ENCODE assay signal across 14 cellular contexts in genomic region chr3:24684506-24685023, GRCh38.
"Had no signal": no experiment of that assay in that cellular context is flagged by ENCODE, and none has a peak within 500 bp of the region (broad histone marks: within the 10 kb centered on the region; RNA-seq: fewer than 3 reads in every experiment).

No MANE protein-coding gene starts in this region.

- H3K36me3 Mint-ChIP-seq: naive thymus-derived CD8-positive, alpha-beta T cell; stimulated activated effector memory CD8-positive, alpha-beta T cell treated with anti-CD3 and anti-CD28 coated beads, Interleukin-12 subunit alpha, Interleukin-12 subunit beta, amount 100 ng/mL, for 72 hours had no signal

- DNase-seq: activated CD4-positive, alpha-beta T cell treated with anti-CD3 and anti-CD28 coated beads for 4 hours; activated CD8-positive, alpha-beta memory T cell treated with anti-CD3 and anti-CD28 coated beads, Interleukin-2, amount 50 U/mL, for 4 hours; activated T-cell treated with anti-CD3 and anti-CD28 coated beads, Interleukin-2, amount 50 U/mL, for 72 hours; esophagus squamous epithelium; naive thymus-derived CD8-positive, alpha-beta T cell; right cardiac atrium; tibial artery had no signal

- H3K36me3 ChIP-seq: cardiac muscle cell, esophagus squamous epithelium, heart right ventricle, tibial artery had no signal

- H3K27me3 ChIP-seq: cardiac muscle cell, esophagus squamous epithelium, tibial artery had no signal

- H3K4me3 Mint-ChIP-seq: activated CD8-positive, alpha-beta T cell treated with anti-CD3 and anti-CD28 coated beads for 36 hours; activated T-cell treated with anti-CD3 and anti-CD28 coated beads, Interleukin-2, amount 50 U/mL, for 72 hours; naive thymus-derived CD8-positive, alpha-beta T cell; stimulated activated effector memory CD8-positive, alpha-beta T cell treated with anti-CD3 and anti-CD28 coated beads, Interleukin-12 subunit alpha, Interleukin-12 subunit beta, amount 100 ng/mL, for 72 hours; T-helper 2 cell treated with Interferon-gamma antibody and Interleukin-4, amounts not matched to agents 5 μg/mL and 100 μg/mL, for 36 hours had no signal

- H3K9me3 ChIP-seq: esophagus squamous epithelium, heart right ventricle, mucosa of descending colon, tibial artery had no signal

- H3K27ac ChIP-seq: cardiac muscle cell, esophagus squamous epithelium, heart right ventricle, tibial artery had no signal

- H3K9me3 Mint-ChIP-seq: activated CD8-positive, alpha-beta T cell treated with anti-CD3 and anti-CD28 coated beads for 36 hours; activated T-cell treated with anti-CD3 and anti-CD28 coated beads, Interleukin-2, amount 50 U/mL, for 72 hours; stimulated activated effector memory CD8-positive, alpha-beta T cell treated with anti-CD3 and anti-CD28 coated beads, Interleukin-12 subunit alpha, Interleukin-12 subunit beta, amount 100 ng/mL, for 72 hours; T-helper 2 cell treated with Interferon-gamma antibody and Interleukin-4, amounts not matched to agents 5 μg/mL and 100 μg/mL, for 36 hours had no signal

- H3K4me3 ChIP-seq: cardiac muscle cell, esophagus squamous epithelium, heart right ventricle, lung, mucosa of descending colon, tibial artery had no signal

- ATAC-seq: activated CD8-positive, alpha-beta T cell treated with anti-CD3 and anti-CD28 coated beads for 36 hours; activated T-cell treated with anti-CD3 and anti-CD28 coated beads, Interleukin-2, amount 50 U/mL, for 72 hours; heart right ventricle; mucosa of descending colon; naive thymus-derived CD8-positive, alpha-beta T cell; right cardiac atrium; stimulated activated effector memory CD8-positive, alpha-beta T cell treated with anti-CD3 and anti-CD28 coated beads, Interleukin-12 subunit alpha, Interleukin-12 subunit beta, amount 100 ng/mL, for 72 hours had no signal

- H3K27ac Mint-ChIP-seq: activated CD8-positive, alpha-beta T cell treated with anti-CD3 and anti-CD28 coated beads for 36 hours; activated T-cell treated with anti-CD3 and anti-CD28 coated beads, Interleukin-2, amount 50 U/mL, for 72 hours; naive thymus-derived CD8-positive, alpha-beta T cell; stimulated activated effector memory CD8-positive, alpha-beta T cell treated with anti-CD3 and anti-CD28 coated beads, Interleukin-12 subunit alpha, Interleukin-12 subunit beta, amount 100 ng/mL, for 72 hours; T-helper 2 cell treated with Interferon-gamma antibody and Interleukin-4, amounts not matched to agents 5 μg/mL and 100 μg/mL, for 36 hours had no signal
